In the genomic region with DNA sequence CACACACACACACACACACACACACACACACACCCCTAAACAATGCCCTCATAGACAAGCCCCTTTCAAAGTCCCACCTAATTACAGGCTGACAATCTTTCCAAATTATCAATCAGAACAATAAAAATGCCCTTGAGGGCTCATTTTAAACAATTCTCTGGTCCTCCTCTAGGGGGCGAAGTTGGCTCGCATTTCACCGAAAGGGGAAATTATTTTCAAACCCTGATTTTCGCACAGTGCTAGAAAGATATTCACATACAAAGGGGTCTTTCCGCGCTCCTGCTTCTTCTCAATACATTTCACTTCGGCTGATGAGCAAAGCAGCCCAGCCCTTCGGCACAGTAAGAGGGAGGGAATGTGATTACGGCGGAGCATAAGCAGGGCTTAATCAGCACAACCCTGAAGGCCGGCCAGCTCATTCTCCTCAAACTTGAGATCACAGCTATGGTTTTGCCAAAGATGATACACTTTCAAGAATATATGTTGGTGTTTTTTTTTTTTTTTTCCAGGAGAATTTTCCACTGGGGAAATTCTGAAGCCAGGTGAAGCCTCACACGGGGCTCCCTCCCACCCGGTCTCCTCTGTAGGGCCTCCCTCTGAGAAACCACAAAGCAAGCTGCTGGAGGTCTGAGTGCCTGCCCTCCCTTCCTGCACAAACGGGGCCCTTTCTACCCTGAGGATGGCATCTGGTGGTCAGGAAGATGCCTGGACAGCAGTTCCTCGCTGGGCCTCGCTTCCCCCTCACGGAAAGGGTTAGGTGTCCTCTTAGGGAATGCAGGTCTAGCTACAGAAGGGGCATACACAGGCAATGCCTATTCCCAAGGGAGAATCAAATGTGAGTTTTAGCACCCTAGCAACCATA, we compare ENCODE assay signal across 8 cellular contexts.
A peak's percentile ranks its signal among the peaks of the same experiment; 100 is the strongest.
DNase-seq lines count a peak whose midpoint lies in the region; ATAC-seq and TF ChIP-seq lines count a peak whose summit lies in the region.

No MANE protein-coding gene starts in this region.

- TF ChIP-seq CTCF in Calu3 (IDR thresholded peaks at IDR 0.05; ENCODE audit: unreplicated experiment) (peak; percentile 60), thoracic aorta (IDR thresholded peaks at IDR 0.05) (peak; percentile 80)

- peaks cover 94% of the 10 kb centered on the region for H3K79me2 ChIP-seq in GM23248 (ENCODE audit: insufficient read depth)

- 18% methylated on average over 17 of the region's 17 CpGs for WGBS in GM23248 (ENCODE audit: low coverage in 1 of 2, low lambda C conversion rate in 2 of 2, missing lambda C conversion rate in 2 of 2), 2 experiments

- in situ Hi-C loops in GM23248 (cut with MboI): no loop called here

- peaks cover 5% of the 10 kb centered on the region for H3K36me3 Mint-ChIP-seq in Calu3 (ENCODE audit: insufficient read depth, unreplicated experiment)

- no TSS peak for BruUV-seq in Calu3 (replicated peaks; lab: Mats Ljungman, UMichigan)

- H3K4me2 ChIP-seq in GM23248 (ENCODE audit: unreplicated experiment): peak overlapping the region; percentile 75

- H3K4me3 Mint-ChIP-seq in Calu3 (ENCODE audit: low read depth, unreplicated experiment): no peak overlapping the region

- H3K27me3 ChIP-seq in GM23248 (replicated peaks; ENCODE audit: insufficient read depth) (no peaks in the 10 kb centered on the region), thoracic aorta (replicated peaks; ENCODE audit: insufficient read depth) (no peaks in the 10 kb centered on the region)

- 0 out of 2 replicates have a peak overlapping the region, but pooled peaks have one; percentile 16 for H2AFZ ChIP-seq in GM23248

- peaks cover 35% of the 10 kb centered on the region for H3F3A ChIP-seq in GM23248 (ENCODE audit: insufficient read depth)

- no peaks in the 10 kb centered on the region for H3K27me3 Mint-ChIP-seq in Calu3 (ENCODE audit: unreplicated experiment)

- peak; percentile 24 for ATAC-seq in esophagus mucosa
- ATAC-seq in thoracic aorta (ENCODE audit: insufficient number of reproducible peaks, low FRiP score, low read depth): peak; percentile 71

- peaks cover 51% of the 10 kb centered on the region for H3K4me1 ChIP-seq in GM23248 (ENCODE audit: insufficient read depth)
- peaks cover 7 to 61% of the 10 kb centered on the region in 2 donors for H3K4me1 ChIP-seq in thoracic aorta (ENCODE audit: control insufficient read depth in 1 of 2, low read depth in 2 of 2)

- CTCF ChIA-PET in Calu3 (lab: Charles Lee): interaction anchor here (0.6 to 2.6 kb wide), 21 partner anchors 16 to 1678 kb away, joined by 3 to 19 read pairs (median 4); no protein-coding TSS in a partner anchor

- no peaks in the 10 kb centered on the region for H3K9me3 Mint-ChIP-seq in Calu3 (ENCODE audit: low read depth, unreplicated experiment)

- H3K9me2 ChIP-seq in GM23248 (ENCODE audit: insufficient read depth): no peaks in the 10 kb centered on the region

- intact Hi-C loops in Calu3 (cut with micrococcal nuclease; ENCODE audit: unreplicated experiment): loop anchor here (1.0 to 5.0 kb wide), 3 partner anchors 72 to 246 kb away; no protein-coding TSS in a partner anchor

- H3K27ac ChIP-seq in GM23248: peak overlapping the region; percentile 71
- peak overlapping the region; percentile 3 to 51 for H3K27ac ChIP-seq in thoracic aorta

- H3K4me3 ChIP-seq in GM23248 (peak overlapping the region; percentile 62), thoracic aorta (peak overlapping the region; percentile 46)

- H3K4me1 Mint-ChIP-seq in Calu3 (ENCODE audit: low read depth, unreplicated experiment): peaks cover 32% of the 10 kb centered on the region

- no peak overlapping the region for H3K27ac Mint-ChIP-seq in Calu3 (ENCODE audit: unreplicated experiment)

- H3K9ac ChIP-seq in GM23248: peak overlapping the region; percentile 53

- H3K36me3 ChIP-seq in GM23248 (ENCODE audit: low read depth) (no peaks in the 10 kb centered on the region), thoracic aorta (peaks cover 3% of the 10 kb centered on the region)

- peak; percentile 60 for DNase-seq in Calu3
- DNase-seq in GM23248: peak; percentile 98
- DNase-seq in NCI-H2171 treated with DMSO at 0.1 percent for 48 hours (lab: John Stamatoyannopoulos, UW): peak; percentile 26
- DNase-seq in activated CD4-positive, alpha-beta T cell treated with anti-CD3 and anti-CD28 coated beads, Interleukin-2, amount 50 U/mL, for 1 hour: peak; percentile 20
- DNase-seq in myocyte (ENCODE audit: low read depth): peak; percentile 59
- DNase-seq in thoracic aorta (ENCODE audit: low spot score): peak; percentile 51
- no peak for DNase-seq in mesenteric fat pad (ENCODE audit: low spot score)

- H4K20me1 ChIP-seq in GM23248 (ENCODE audit: insufficient read depth): no peaks in the 10 kb centered on the region; the same call in 1 of the 2 replicates

- H3K9me3 ChIP-seq in GM23248 (ENCODE audit: low read depth): no peaks in the 10 kb centered on the region
- no peaks in the 10 kb centered on the region for H3K9me3 ChIP-seq in thoracic aorta
